8 cellular contexts compared by ENCODE assay signal in the genomic region with DNA sequence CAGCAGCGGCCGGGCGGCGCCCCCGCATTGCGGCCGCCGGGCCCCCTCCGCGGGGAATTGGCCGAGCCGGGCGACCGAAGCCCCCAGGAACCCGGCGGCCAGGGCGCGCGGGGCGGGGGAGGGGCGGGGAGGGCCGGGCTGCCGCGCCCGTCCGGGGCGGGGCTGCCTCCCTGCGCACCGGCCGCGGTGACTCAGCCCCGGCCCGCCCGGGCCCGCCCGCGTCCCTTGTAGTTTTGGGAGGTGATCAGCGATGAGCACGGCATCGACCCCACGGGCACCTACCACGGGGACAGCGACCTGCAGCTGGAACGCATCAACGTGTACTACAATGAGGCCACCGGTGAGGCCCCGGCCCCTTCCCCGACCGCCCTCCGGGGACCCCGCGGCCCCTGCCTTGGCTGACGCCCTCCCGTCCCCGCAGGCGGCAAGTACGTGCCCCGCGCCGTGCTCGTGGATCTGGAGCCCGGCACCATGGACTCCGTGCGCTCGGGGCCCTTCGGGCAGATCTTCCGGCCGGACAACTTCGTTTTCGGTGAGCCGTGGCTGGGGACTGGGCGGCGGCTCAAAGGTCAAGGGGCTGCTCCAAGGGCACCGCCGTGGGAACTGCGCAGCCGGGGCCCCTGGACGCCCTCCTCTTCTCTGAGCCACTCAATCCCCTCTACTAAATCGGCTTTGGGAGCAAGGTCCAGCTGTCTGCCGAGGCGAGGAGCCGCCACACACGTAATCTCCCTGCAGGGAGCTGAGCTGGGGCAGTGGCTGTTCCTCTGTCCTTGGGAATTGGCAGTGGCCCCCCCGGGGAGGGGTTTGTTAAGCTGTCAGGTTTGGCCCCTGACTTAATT. TPM values are rescaled to one million over a fixed set of nuclear protein-coding genes. Genes with fewer than 3 reads are reported as not detected.
A peak's percentile ranks its signal among the peaks of the same experiment; 100 is the strongest.
DNase-seq lines count a peak whose midpoint lies in the region; ATAC-seq and TF ChIP-seq lines count a peak whose summit lies in the region.

No MANE protein-coding gene starts in this region.

- peak; percentile 88 for DNase-seq in AG20443 (ENCODE audit: low spot score)
- DNase-seq in NCI-H524 treated with DMSO at 0.1 percent for 48 hours (lab: John Stamatoyannopoulos, UW) = peak; percentile 44
- DNase-seq in activated T-cell treated with anti-CD3 and anti-CD28 coated beads, Interleukin-2, amount 50 U/mL, for 72 hours = peak; percentile 75 to 77
- DNase-seq in fibroblast of mammary gland (ENCODE audit: low read depth) = peak; percentile 44
- DNase-seq in neuronal stem cell (ENCODE audit: low spot score) = no peak
- DNase-seq in testis = no peak

- peak overlapping the region; percentile 97 for H3K18ac ChIP-seq in neuronal stem cell (ENCODE audit: low read length)

- H3K9ac ChIP-seq in neuronal stem cell (ENCODE audit: low read depth, low read length, poor library complexity) = peak overlapping the region; percentile 98

- H3K4me1 ChIP-seq in neuronal stem cell (ENCODE audit: control insufficient read depth in 2 of 2, insufficient read depth in 1 of 2, low read depth in 1 of 2, low read length in 2 of 2) (peaks cover 21 to 24% of the 10 kb centered on the region in 2 donors), testis (peaks cover 38% of the 10 kb centered on the region)

- H3K27me3 ChIP-seq in neuronal stem cell (ENCODE audit: control insufficient read depth in 3 of 3, insufficient read depth in 3 of 3, low read depth in 1 of 3, low read length in 3 of 3) = peaks cover 0 to 2% (median 0%) of the 10 kb centered on the region in 3 experiments
- no peaks in the 10 kb centered on the region for H3K27me3 ChIP-seq in testis

- H2AK5ac ChIP-seq in neuronal stem cell (ENCODE audit: low read depth, low read length) = peak overlapping the region; percentile 98

- peak overlapping the region; percentile 93 for H3K27ac Mint-ChIP-seq in activated T-cell treated with anti-CD3 and anti-CD28 coated beads, Interleukin-2, amount 50 U/mL, for 72 hours

- peak overlapping the region; percentile 66 for H2BK5ac ChIP-seq in neuronal stem cell (ENCODE audit: low read length)

- H2AFZ ChIP-seq in neuronal stem cell (ENCODE audit: low read length) = no peak overlapping the region

- peaks cover 27% of the 10 kb centered on the region for H3K79me1 ChIP-seq in neuronal stem cell (ENCODE audit: low read depth, low read length)

- no peak overlapping the region for H2BK12ac ChIP-seq in neuronal stem cell (ENCODE audit: low read length)

- H3K4me3 ChIP-seq in fibroblast of mammary gland (ENCODE audit: control insufficient read depth, low read depth, low read length) (peak overlapping the region; percentile 84), neuronal stem cell (ENCODE audit: low read length in 2 of 2) (peak overlapping the region; percentile 90 to 96), testis (peak overlapping the region; percentile 88 to 90)

- TF ChIP-seq POLR2A in testis (IDR thresholded peaks at IDR 0.05) = no peak

- peaks cover 32% of the 10 kb centered on the region for H3K4me1 Mint-ChIP-seq in activated T-cell treated with anti-CD3 and anti-CD28 coated beads, Interleukin-2, amount 50 U/mL, for 72 hours (ENCODE audit: low read depth)

- WGBS in neuronal stem cell (ENCODE audit: extremely low coverage in 2 of 2, insufficient read length in 2 of 2, insufficient replicate concordance in 1 of 2), 2 donors = no CpG with 5 or more reads among the region's 84 CpGs
- 1% methylated on average over 61 of the region's 84 CpGs; no CpG with 5 or more reads in 1 of the 2 donors for WGBS in testis, 2 donors

- H3K14ac ChIP-seq in neuronal stem cell (ENCODE audit: low read length) = peak overlapping the region; percentile 71

- TF ChIP-seq CTCF in fibroblast of mammary gland (conservative IDR thresholded peaks at IDR 0.05; ENCODE audit: control insufficient read depth, insufficient read depth, low read depth, low read length) (no peak), testis (IDR thresholded peaks at IDR 0.05) (no peak)

- H3K27ac ChIP-seq in neuronal stem cell (replicated peaks; ENCODE audit: low read length) (peak overlapping the region; percentile 70), testis (peak overlapping the region; percentile 44 to 94)

- H3K36me3 ChIP-seq in neuronal stem cell (replicated peaks in 1 of 2; ENCODE audit: control insufficient read depth in 2 of 2, insufficient read depth in 2 of 2, low read length in 2 of 2) (peaks cover 19 to 32% of the 10 kb centered on the region in 2 donors), testis (ENCODE audit: low read depth, missing control alignments) (no peaks in the 10 kb centered on the region)

- peak overlapping the region; percentile 100 for H3K23ac ChIP-seq in neuronal stem cell (ENCODE audit: low read depth, low read length, poor library complexity)

- H2BK15ac ChIP-seq in neuronal stem cell (ENCODE audit: low read length) = no peak overlapping the region

- peak overlapping the region; percentile 76 for H3K4ac ChIP-seq in neuronal stem cell (ENCODE audit: low read length)

- H3K9me3 Mint-ChIP-seq in activated T-cell treated with anti-CD3 and anti-CD28 coated beads, Interleukin-2, amount 50 U/mL, for 72 hours = no peaks in the 10 kb centered on the region

- H3K36me3 Mint-ChIP-seq in activated T-cell treated with anti-CD3 and anti-CD28 coated beads, Interleukin-2, amount 50 U/mL, for 72 hours (ENCODE audit: insufficient read depth in 2 of 2) = peaks cover 9 to 11% of the 10 kb centered on the region in 2 donors

- no peak overlapping the region for H4K8ac ChIP-seq in neuronal stem cell (ENCODE audit: low read depth, low read length)

- ATAC-seq in GM21576 (IDR thresholded peaks at IDR 0.05; ENCODE audit: unreplicated experiment) = peak; percentile 9
- ATAC-seq in activated T-cell treated with anti-CD3 and anti-CD28 coated beads, Interleukin-2, amount 50 U/mL, for 72 hours (replicated peaks in 1 of 2) = peak; percentile 24 to 26
- ATAC-seq in HG02763 (IDR thresholded peaks at IDR 0.05; ENCODE audit: unreplicated experiment) = no peak

- no peaks in the 10 kb centered on the region for H3K27me3 Mint-ChIP-seq in activated T-cell treated with anti-CD3 and anti-CD28 coated beads, Interleukin-2, amount 50 U/mL, for 72 hours (ENCODE audit: low read depth)

- H3K9me3 ChIP-seq in neuronal stem cell (replicated peaks in 1 of 2; ENCODE audit: control insufficient read depth in 2 of 2, insufficient read depth in 1 of 2, low read depth in 1 of 2, low read length in 2 of 2) (no peaks in the 10 kb centered on the region), testis (no peaks in the 10 kb centered on the region)

- no peak overlapping the region for H2BK120ac ChIP-seq in neuronal stem cell (ENCODE audit: low read depth, low read length)

- H4K91ac ChIP-seq in neuronal stem cell (ENCODE audit: low read depth, low read length, poor library complexity) = no peak overlapping the region

- peak overlapping the region; percentile 88 to 91 for H3K4me3 Mint-ChIP-seq in activated T-cell treated with anti-CD3 and anti-CD28 coated beads, Interleukin-2, amount 50 U/mL, for 72 hours

- H3K4me2 ChIP-seq in neuronal stem cell (ENCODE audit: insufficient read depth, low read length, poor library complexity, severe bottlenecking) = peak overlapping the region; percentile 84

- intact Hi-C loops in testis (cut with DNase I; ENCODE audit: low total_unique reads) = no loop called here

RNA-seq across cellular contexts. Expression of a gene that starts 0.6 kb away (rescaled TPM):
- total RNA-seq in activated T-cell treated with anti-CD3 and anti-CD28 coated beads, Interleukin-2, amount 50 U/mL, for 72 hours = 100 to 1,000 TPM; 122 to 128 TPM
- polyA plus RNA-seq in neuronal stem cell (2013, experiment 1 of 2) = 358 TPM
- 354 TPM for polyA plus RNA-seq in neuronal stem cell (2013, experiment 2 of 2)
- 100 to 1,000 TPM; 856 to 940 TPM for total RNA-seq in testis
- polyA plus RNA-seq in testis (ENCODE audit: insufficient read depth, low read depth, low replicate concordance) = 1,777 TPM

RNA-seq across cellular contexts. Expression of a gene that starts 9.4 kb away (rescaled TPM):
- total RNA-seq in activated T-cell treated with anti-CD3 and anti-CD28 coated beads, Interleukin-2, amount 50 U/mL, for 72 hours = under 1 TPM in 1 of 2 donors, not detected in 1; 0.63 TPM
- 0.07 TPM for polyA plus RNA-seq in neuronal stem cell (2013, experiment 1 of 2)
- not detected for polyA plus RNA-seq in neuronal stem cell (2013, experiment 2 of 2)
- total RNA-seq in testis = 10 to 100 TPM; 14.6 to 34.1 TPM
- polyA plus RNA-seq in testis (ENCODE audit: insufficient read depth, low read depth, low replicate concordance) = 58.9 TPM

RNA-seq across cellular contexts. Expression of a gene that starts 11.0 kb away (rescaled TPM):
- under 1 TPM; 0.12 to 0.14 TPM for total RNA-seq in activated T-cell treated with anti-CD3 and anti-CD28 coated beads, Interleukin-2, amount 50 U/mL, for 72 hours
- polyA plus RNA-seq in neuronal stem cell (2013, experiment 1 of 2) = not detected
- not detected for polyA plus RNA-seq in neuronal stem cell (2013, experiment 2 of 2)
- total RNA-seq in testis = under 1 TPM; 0.24 to 0.25 TPM
- 0.15 TPM for polyA plus RNA-seq in testis (ENCODE audit: insufficient read depth, low read depth, low replicate concordance)

RNA-seq across cellular contexts. Expression of a gene that starts 13.4 kb away (rescaled TPM):
- 10 to 100 TPM; 53.1 to 56.6 TPM for total RNA-seq in activated T-cell treated with anti-CD3 and anti-CD28 coated beads, Interleukin-2, amount 50 U/mL, for 72 hours
- polyA plus RNA-seq in neuronal stem cell (2013, experiment 1 of 2) = 45.7 TPM
- polyA plus RNA-seq in neuronal stem cell (2013, experiment 2 of 2) = 46.2 TPM
- 10 to 100 TPM; 60.9 to 76.7 TPM for total RNA-seq in testis
- 55.0 TPM for polyA plus RNA-seq in testis (ENCODE audit: insufficient read depth, low read depth, low replicate concordance)

RNA-seq across cellular contexts. Expression of a gene that starts 14.4 kb away (rescaled TPM):
- under 1 TPM in 1 of 2 donors, not detected in 1; 0.14 TPM for total RNA-seq in activated T-cell treated with anti-CD3 and anti-CD28 coated beads, Interleukin-2, amount 50 U/mL, for 72 hours
- not detected for polyA plus RNA-seq in neuronal stem cell (2013, experiment 1 of 2)
- polyA plus RNA-seq in neuronal stem cell (2013, experiment 2 of 2) = not detected
- under 1 TPM; 0.37 to 0.71 TPM for total RNA-seq in testis
- 0.17 TPM for polyA plus RNA-seq in testis (ENCODE audit: insufficient read depth, low read depth, low replicate concordance)

Comparison
In these comparisons a context has a peak if more than half of its experiments do, and no peak if none do; other contexts are left out.
1. DNase-seq: peak in AG20443 (single experiment), NCI-H524 treated with DMSO at 0.1 percent for 48 hours (single experiment), activated T-cell treated with anti-CD3 and anti-CD28 coated beads, Interleukin-2, amount 50 U/mL, for 72 hours (2 of 2) and fibroblast of mammary gland (single experiment); none in neuronal stem cell (single experiment) and testis (single experiment).
2. RNA of a gene that starts 0.6 kb away (total RNA-seq): 856 to 940 TPM in testis; 122 to 128 TPM in activated T-cell treated with anti-CD3 and anti-CD28 coated beads, Interleukin-2, amount 50 U/mL, for 72 hours; every median in the first group is over 4 times any median in the second.
3. RNA of a gene that starts 9.4 kb away (total RNA-seq): 14.6 to 34.1 TPM in testis; 0.63 TPM in activated T-cell treated with anti-CD3 and anti-CD28 coated beads, Interleukin-2, amount 50 U/mL, for 72 hours; every median in the first group is over 4 times any median in the second.
4. Peak in every context shown above with its lines, with median percentiles within 50 percentile points of each other: H3K4me3 ChIP-seq.